19 cellular contexts compared by ENCODE assay signal in genomic region chr10:14654821-14655382, GRCh38.
A peak's percentile ranks its signal among the peaks of the same experiment; 100 is the strongest.
DNase-seq lines count a peak whose midpoint lies in the region; ATAC-seq and TF ChIP-seq lines count a peak whose summit lies in the region.
"Had no signal": no experiment of that assay in that cellular context is flagged by ENCODE, and none has a peak within 500 bp of the region (broad histone marks: within the 10 kb centered on the region; RNA-seq: fewer than 3 reads in every experiment).

No MANE protein-coding gene starts in this region.

- H3K4me3 Mint-ChIP-seq in activated CD4-positive, alpha-beta T cell treated with anti-CD3 and anti-CD28 coated beads, Interleukin-2, amount 10 ng/mL, durations not matched to agents 24 days and 14 days = no peak overlapping the region
- peak overlapping the region; percentile 76 for H3K4me3 Mint-ChIP-seq in T-helper 17 cell
- H3K4me3 Mint-ChIP-seq in CD8-positive, alpha-beta T cell = no peak overlapping the region
- H3K4me3 Mint-ChIP-seq: activated CD4-positive, alpha-beta memory T cell treated with anti-CD3 and anti-CD28 coated beads for 36 hours; activated naive CD8-positive, alpha-beta T cell had no signal

- H2BK15ac ChIP-seq in neuronal stem cell (ENCODE audit: low read length) = no peak overlapping the region

- H2BK120ac ChIP-seq in neuronal stem cell (ENCODE audit: low read depth, low read length) = no peak overlapping the region

- no peak overlapping the region for H3K4me2 ChIP-seq in neuronal stem cell (ENCODE audit: insufficient read depth, low read length, poor library complexity, severe bottlenecking)

- peaks cover 2% of the 10 kb centered on the region for H3K36me3 Mint-ChIP-seq in activated CD4-positive, alpha-beta T cell treated with anti-CD3 and anti-CD28 coated beads, Interleukin-2, amount 10 ng/mL, durations not matched to agents 24 days and 14 days (ENCODE audit: low read depth)
- no peaks in the 10 kb centered on the region for H3K36me3 Mint-ChIP-seq in T-helper 17 cell (ENCODE audit: low read depth)
- H3K36me3 Mint-ChIP-seq in CD8-positive, alpha-beta T cell = no peaks in the 10 kb centered on the region
- H3K36me3 Mint-ChIP-seq: activated naive CD8-positive, alpha-beta T cell had no signal

- H3K4me1 Mint-ChIP-seq in activated CD4-positive, alpha-beta T cell treated with anti-CD3 and anti-CD28 coated beads, Interleukin-2, amount 10 ng/mL, durations not matched to agents 24 days and 14 days = peaks cover 61% of the 10 kb centered on the region
- peaks cover 45% of the 10 kb centered on the region for H3K4me1 Mint-ChIP-seq in T-helper 17 cell
- peaks cover 52% of the 10 kb centered on the region for H3K4me1 Mint-ChIP-seq in CD8-positive, alpha-beta T cell (ENCODE audit: low read depth)

- POLR2A ChIA-PET in CD8-positive, alpha-beta T cell (lab: Charles Lee) = interaction anchor here (1.0 to 2.4 kb wide), 2 partner anchors 27 to 183 kb away, joined by 3 to 9 read pairs; partner anchors contain the start of genes CDNF, HSPA14 and MSANTD7

- no peak overlapping the region for H3K14ac ChIP-seq in neuronal stem cell (ENCODE audit: low read length)

- H3K27me3 ChIP-seq in neuronal stem cell (ENCODE audit: control insufficient read depth in 3 of 3, insufficient read depth in 3 of 3, low read depth in 1 of 3, low read length in 3 of 3) = no peaks in the 10 kb centered on the region
- no peaks in the 10 kb centered on the region for H3K27me3 ChIP-seq in CD8-positive, alpha-beta T cell (ENCODE audit: insufficient read depth, low read length)
- H3K27me3 ChIP-seq: upper lobe of left lung had no signal

- no peak overlapping the region for H3K4me3 ChIP-seq in neuronal stem cell (ENCODE audit: low read length in 2 of 2)
- no peak overlapping the region for H3K4me3 ChIP-seq in CD8-positive, alpha-beta T cell (ENCODE audit: low read depth, low read length)
- H3K4me3 ChIP-seq: K562, left ventricle myocardium inferior, upper lobe of left lung had no signal

- DNase-seq in activated CD4-positive, alpha-beta T cell treated with anti-CD3 and anti-CD28 coated beads, Interleukin-2, amount 10 ng/mL, durations not matched to agents 24 days and 14 days = no peak
- no peak for DNase-seq in activated CD4-positive, alpha-beta T cell treated with anti-CD3 and anti-CD28 coated beads, Interleukin-2, amount 50 U/mL, for 48 hours
- DNase-seq in T-helper 17 cell = no peak
- no peak for DNase-seq in neuronal stem cell (ENCODE audit: low spot score)
- no peak for DNase-seq in DMS53 (lab: John Stamatoyannopoulos, UW)
- DNase-seq in NCI-H1417 treated with DMSO at 0.1 percent for 48 hours (lab: John Stamatoyannopoulos, UW) = no peak
- no peak for DNase-seq in CD8-positive, alpha-beta T cell
- no peak for DNase-seq in stimulated activated CD4-positive, alpha-beta T cell treated with anti-CD3 and anti-CD28 coated beads, Interleukin-4, amount 100 ng/mL, for 24 hours
- DNase-seq: activated CD4-positive, alpha-beta memory T cell treated with anti-CD3 and anti-CD28 coated beads for 36 hours; GM23248; left ventricle myocardium inferior; NCI-H2107; posterior cingulate gyrus; small intestine had no signal

- intact Hi-C loops in activated CD4-positive, alpha-beta T cell treated with anti-CD3 and anti-CD28 coated beads, Interleukin-2, amount 10 ng/mL, durations not matched to agents 24 days and 14 days (cut with micrococcal nuclease) = loop anchor here (10.0 kb wide), 2 partner anchors 270 to 300 kb away; partner anchors contain the start of genes DCLRE1C and MEIG1
- intact Hi-C loops in CD8-positive, alpha-beta T cell (cut with DNase I, micrococcal nuclease) = no loop called here

- no peak overlapping the region for H3K9ac ChIP-seq in neuronal stem cell (ENCODE audit: low read depth, low read length, poor library complexity)

- no peak for TF ChIP-seq CTCF in CD8-positive, alpha-beta T cell (IDR thresholded peaks at IDR 0.05)

- no peak overlapping the region for H2BK5ac ChIP-seq in neuronal stem cell (ENCODE audit: low read length)

- H4K91ac ChIP-seq in neuronal stem cell (ENCODE audit: low read depth, low read length, poor library complexity) = no peak overlapping the region

- H3K27ac ChIP-seq in neuronal stem cell (replicated peaks; ENCODE audit: low read length) = peak overlapping the region; percentile 28
- no peak overlapping the region for H3K27ac ChIP-seq in CD8-positive, alpha-beta T cell (ENCODE audit: low read depth, low read length)
- H3K27ac ChIP-seq: left ventricle myocardium inferior had no signal

- no peak overlapping the region for H2AFZ ChIP-seq in neuronal stem cell (ENCODE audit: low read length)
- H2AFZ ChIP-seq: GM23248 had no signal

- H3K27ac Mint-ChIP-seq in activated CD4-positive, alpha-beta T cell treated with anti-CD3 and anti-CD28 coated beads, Interleukin-2, amount 10 ng/mL, durations not matched to agents 24 days and 14 days = peak overlapping the region; percentile 80
- H3K27ac Mint-ChIP-seq in T-helper 17 cell = peak overlapping the region; percentile 94
- H3K27ac Mint-ChIP-seq in CD8-positive, alpha-beta T cell = no peak overlapping the region
- H3K27ac Mint-ChIP-seq: activated CD4-positive, alpha-beta memory T cell treated with anti-CD3 and anti-CD28 coated beads for 36 hours; activated naive CD8-positive, alpha-beta T cell; activated T-cell treated with anti-CD3 and anti-CD28 coated beads, Interleukin-2, amount 50 U/mL, for 72 hours had no signal

- peaks cover 17 to 19% of the 10 kb centered on the region in 2 donors for H3K4me1 ChIP-seq in neuronal stem cell (ENCODE audit: control insufficient read depth in 2 of 2, insufficient read depth in 1 of 2, low read depth in 1 of 2, low read length in 2 of 2)
- peaks cover 27% of the 10 kb centered on the region for H3K4me1 ChIP-seq in CD8-positive, alpha-beta T cell (ENCODE audit: insufficient read depth, low read length)

- H3K18ac ChIP-seq in neuronal stem cell (ENCODE audit: low read length) = peak overlapping the region; percentile 61

- no peak overlapping the region for H2BK12ac ChIP-seq in neuronal stem cell (ENCODE audit: low read length)

- H3K36me3 ChIP-seq in neuronal stem cell (replicated peaks in 1 of 2; ENCODE audit: control insufficient read depth in 2 of 2, insufficient read depth in 2 of 2, low read length in 2 of 2) = no peaks in the 10 kb centered on the region
- H3K36me3 ChIP-seq in CD8-positive, alpha-beta T cell (ENCODE audit: insufficient read depth, low read length) = no peaks in the 10 kb centered on the region
- H3K36me3 ChIP-seq: left ventricle myocardium inferior, upper lobe of left lung had no signal

- WGBS in neuronal stem cell (ENCODE audit: extremely low coverage in 2 of 2, insufficient read length in 2 of 2, insufficient replicate concordance in 1 of 2), 2 donors = no CpG with 5 or more reads among the region's 3 CpGs

- H3K9me3 ChIP-seq in T-helper 17 cell (ENCODE audit: control insufficient read depth, low read length, poor library complexity, severe bottlenecking) (no peaks in the 10 kb centered on the region), neuronal stem cell (replicated peaks in 1 of 2; ENCODE audit: control insufficient read depth in 2 of 2, insufficient read depth in 1 of 2, low read depth in 1 of 2, low read length in 2 of 2) (no peaks in the 10 kb centered on the region)
- H3K9me3 ChIP-seq in CD8-positive, alpha-beta T cell (ENCODE audit: low read length) = no peaks in the 10 kb centered on the region
- H3K9me3 ChIP-seq: left ventricle myocardium inferior, upper lobe of left lung had no signal

- no peak overlapping the region for H4K8ac ChIP-seq in neuronal stem cell (ENCODE audit: low read depth, low read length)

- peaks cover 3% of the 10 kb centered on the region for H3K9me3 Mint-ChIP-seq in activated CD4-positive, alpha-beta T cell treated with anti-CD3 and anti-CD28 coated beads, Interleukin-2, amount 10 ng/mL, durations not matched to agents 24 days and 14 days
- H3K9me3 Mint-ChIP-seq in CD8-positive, alpha-beta T cell = no peaks in the 10 kb centered on the region
- H3K9me3 Mint-ChIP-seq: activated CD4-positive, alpha-beta memory T cell treated with anti-CD3 and anti-CD28 coated beads for 36 hours had no signal

- H3K27me3 Mint-ChIP-seq in activated CD4-positive, alpha-beta T cell treated with anti-CD3 and anti-CD28 coated beads, Interleukin-2, amount 10 ng/mL, durations not matched to agents 24 days and 14 days = no peaks in the 10 kb centered on the region
- no peaks in the 10 kb centered on the region for H3K27me3 Mint-ChIP-seq in T-helper 17 cell
- H3K27me3 Mint-ChIP-seq in CD8-positive, alpha-beta T cell (ENCODE audit: low read depth) = no peaks in the 10 kb centered on the region
- H3K27me3 Mint-ChIP-seq: activated CD4-positive, alpha-beta memory T cell treated with anti-CD3 and anti-CD28 coated beads for 36 hours; activated naive CD8-positive, alpha-beta T cell had no signal

- H2AK5ac ChIP-seq in neuronal stem cell (ENCODE audit: low read depth, low read length) = no peak overlapping the region

- H3K79me1 ChIP-seq in neuronal stem cell (ENCODE audit: low read depth, low read length) = no peaks in the 10 kb centered on the region

- H3K4ac ChIP-seq in neuronal stem cell (ENCODE audit: low read length) = no peak overlapping the region

- ATAC-seq in T-helper 17 cell = no peak
- ATAC-seq in CD8-positive, alpha-beta T cell = no peak
- ATAC-seq: activated T-cell treated with anti-CD3 and anti-CD28 coated beads, Interleukin-2, amount 50 U/mL, for 72 hours; esophagus mucosa; K562 had no signal

- H3K23ac ChIP-seq in neuronal stem cell (ENCODE audit: low read depth, low read length, poor library complexity) = no peak overlapping the region

- CTCF ChIA-PET in CD8-positive, alpha-beta T cell (lab: Charles Lee) = interaction anchor here (0.6 to 1.6 kb wide), 4 partner anchors 9 to 174 kb away, joined by 3 to 4 read pairs (median 3); no protein-coding TSS in a partner anchor
